8 cellular contexts compared by ENCODE assay signal in genomic region chr10:42638053-42638820, GRCh38. TPM values are rescaled to one million over a fixed set of nuclear protein-coding genes. Genes with fewer than 3 reads are reported as not detected.
DNase-seq lines count a peak whose midpoint lies in the region; ATAC-seq, FAIRE-seq and TF ChIP-seq lines count a peak whose summit lies in the region.

ZNF33B (minus strand) TSS chr10:42638570; CDS start chr10:42636928, 1,642 bp downstream.

- H3K36me3 ChIP-seq in cardiac muscle cell (no peaks in the 10 kb centered on the region), parathyroid adenoma (ENCODE audit: control insufficient read depth, insufficient read depth, low read length) (no peaks in the 10 kb centered on the region), tibial nerve (no peaks in the 10 kb centered on the region)

- DNase-seq in GM12891 (ENCODE audit: insufficient read length, low spot score) = peak; percentile 70
- peak; percentile 56 for DNase-seq in NCI-H1417 treated with DMSO at 0.1 percent for 48 hours (lab: John Stamatoyannopoulos, UW)
- peak; percentile 74 to 87 for DNase-seq in SW 1271 (lab: John Stamatoyannopoulos, UW)
- peak; percentile 91 for DNase-seq in activated naive CD8-positive, alpha-beta T cell treated with anti-CD3 and anti-CD28 coated beads, Interleukin-2, amount 50 U/mL, for 16 hours (ENCODE audit: low read depth, low spot score)
- DNase-seq in cardiac muscle cell (ENCODE audit: low read depth in 1 of 2, low spot score in 1 of 2) = peak; percentile 95
- DNase-seq in tibial nerve (ENCODE audit: low spot score in 2 of 2) = peak; percentile 71 to 76

- peak; percentile 44 to 90 for TF ChIP-seq EP300 in tibial nerve (IDR thresholded peaks at IDR 0.05)

- H2AFZ ChIP-seq in parathyroid adenoma = peak within 1 kb of the TSS; percentile 80

- peak within 1 kb of the TSS; percentile 20 for H3K9ac ChIP-seq in parathyroid adenoma

- peak within 1 kb of the TSS; percentile 72 for H3K4me2 ChIP-seq in parathyroid adenoma (ENCODE audit: low read length)

- TF ChIP-seq CTCF in cardiac muscle cell (IDR thresholded peaks at IDR 0.05; ENCODE audit: low read depth, low read length) (no peak), parathyroid adenoma (IDR thresholded peaks at IDR 0.05) (no peak), tibial nerve (IDR thresholded peaks at IDR 0.05) (peak in 1 of 5 experiments; percentile 5)

- peak within 1 kb of the TSS; percentile 80 for H3K4me3 ChIP-seq in cardiac muscle cell
- peak within 1 kb of the TSS; percentile 83 for H3K4me3 ChIP-seq in parathyroid adenoma (ENCODE audit: low read depth, low read length)
- peak within 1 kb of the TSS; percentile 72 to 93 (median 87) for H3K4me3 ChIP-seq in tibial nerve

- H3K27me3 ChIP-seq in cardiac muscle cell (no peaks in the 10 kb centered on the region), parathyroid adenoma (ENCODE audit: control insufficient read depth, insufficient read depth, low read length) (no peaks in the 10 kb centered on the region), tibial nerve (no peaks in the 10 kb centered on the region)

- FAIRE-seq in GM12891 (lab: Jason Lieb, UNC) = peak; percentile 97

- H3K4me1 ChIP-seq in cardiac muscle cell (ENCODE audit: low read depth) = no peaks in the 10 kb centered on the region
- no peaks in the 10 kb centered on the region for H3K4me1 ChIP-seq in parathyroid adenoma
- peaks cover 0 to 14% (median 0%) of the 10 kb centered on the region in 4 donors for H3K4me1 ChIP-seq in tibial nerve

- H3K27ac ChIP-seq in cardiac muscle cell = peak within 1 kb of the TSS; percentile 96
- peak within 1 kb of the TSS; percentile 84 for H3K27ac ChIP-seq in parathyroid adenoma
- peak within 1 kb of the TSS; percentile 84 to 95 (median 92) for H3K27ac ChIP-seq in tibial nerve

- ATAC-seq in HG02798 (IDR thresholded peaks at IDR 0.05; ENCODE audit: poor library complexity, unreplicated experiment) = peak; percentile 96

- WGBS in tibial nerve, 2 donors = 0 to 1% methylated on average over 45 to 61 of the region's 62 CpGs

- TF ChIP-seq POLR2A in GM12891 (IDR thresholded peaks at IDR 0.05; ENCODE audit: low read depth, low read length) (peak; percentile 94), tibial nerve (IDR thresholded peaks at IDR 0.05) (peak; percentile 31 to 81)

- no peaks in the 10 kb centered on the region for H3K79me2 ChIP-seq in parathyroid adenoma

- no peaks in the 10 kb centered on the region for H3K9me3 ChIP-seq in cardiac muscle cell (ENCODE audit: low read depth)
- no peaks in the 10 kb centered on the region for H3K9me3 ChIP-seq in parathyroid adenoma (ENCODE audit: control insufficient read depth, low read length)
- H3K9me3 ChIP-seq in tibial nerve = no peaks in the 10 kb centered on the region

TF ChIP-seq in GM12891, 5 proteins besides CTCF, POLR2A, EP300 and RAD21:
- TF ChIP-seq PAX5 (IDR thresholded peaks at IDR 0.05; ENCODE audit: insufficient read depth, low read length, severe bottlenecking) (no peak), SPI1 (IDR thresholded peaks at IDR 0.05; ENCODE audit: low read depth, low read length) (peak; percentile 37), POLR2AphosphoS5 (IDR thresholded peaks at IDR 0.05; ENCODE audit: low read depth, low read length) (peak; percentile 90), POU2F2 (IDR thresholded peaks at IDR 0.05; ENCODE audit: low read depth, low read length) (peak; percentile 66; the same call in 1 of the 2 replicates), TAF1 (IDR thresholded peaks at IDR 0.05; ENCODE audit: low read depth, low read length) (peak; percentile 71)

RNA-seq across cellular contexts. Expression of gene ZNF33B, which starts in this region (rescaled TPM):
- polyA plus RNA-seq in GM12891 (2012; ENCODE audit: low read depth, missing spikeins) = 3.3 TPM
- 12.3 and 14.2 TPM in 2 replicates for total RNA-seq in cardiac muscle cell
- polyA plus RNA-seq in cardiac muscle cell = 10.6 and 14.5 TPM in 2 replicates
- total RNA-seq in tibial nerve = 10 to 100 TPM in 2 of 4 donors, 1 to 10 TPM in 2; 6.6 to 21.3 (median 12.3) TPM

Comparison
In these comparisons a context has a peak if more than half of its experiments do, and no peak if none do; other contexts are left out.
1. Peak in every context shown above with its lines: DNase-seq, ATAC-seq, H3K4me3 ChIP-seq and H3K27ac ChIP-seq.